Comparison of ENCODE assay signal across 1 cellular context in genomic region chr9:128504485-128505413, GRCh38.
TF ChIP-seq lines count a peak whose summit lies in the region.

Gene GLE1 (plus strand): TSS chr9:128504719. CDS start chr9:128504806, 87 bp downstream.

TF ChIP-seq in HepG2, 621 proteins besides CTCF, POLR2A, EP300 and RAD21 (continued from another document and continues in another):
- TF ChIP-seq ETS1 (CRISPR knock-in tag; IDR thresholded peaks at IDR 0.05) (no peak), ZNF816 (CRISPR knock-in tag; IDR thresholded peaks at IDR 0.05; ENCODE audit: borderline replicate concordance) (no peak), LBX2 (CRISPR knock-in tag; IDR thresholded peaks at IDR 0.05; ENCODE audit: borderline replicate concordance) (peak; percentile 87), POLR2AphosphoS5 (IDR thresholded peaks at IDR 0.05; ENCODE audit: low read depth, low read length) (peak; percentile 96), ZNF605 (CRISPR knock-in tag; IDR thresholded peaks at IDR 0.05) (peak; percentile 73), CBX2 (IDR thresholded peaks at IDR 0.05; ENCODE audit: low read depth, low read length) (no peak), CBX2 (CRISPR knock-in tag; IDR thresholded peaks at IDR 0.05; ENCODE audit: low read depth) (no peak), ZSCAN21 (CRISPR knock-in tag; IDR thresholded peaks at IDR 0.05; ENCODE audit: borderline replicate concordance) (no peak; the same call in 1 of the 2 replicates), ZNF740 (CRISPR knock-in tag; IDR thresholded peaks at IDR 0.05) (0 out of 2 replicates have a peak, but pooled peaks have one; percentile 27), MEIS1 (CRISPR knock-in tag; IDR thresholded peaks at IDR 0.05; ENCODE audit: borderline replicate concordance) (peak; percentile 86), SPEN (CRISPR knock-in tag; IDR thresholded peaks at IDR 0.05; ENCODE audit: low read depth) (peak; percentile 86), ZFP90 (CRISPR knock-in tag; IDR thresholded peaks at IDR 0.05; ENCODE audit: borderline replicate concordance) (peak; percentile 90; the same call in 1 of the 2 replicates), SP1 (IDR thresholded peaks at IDR 0.05) (no peak), SP1 (CRISPR knock-in tag; IDR thresholded peaks at IDR 0.05) (peak; percentile 85), PITX1 (CRISPR knock-in tag; IDR thresholded peaks at IDR 0.05) (no peak; the same call in 1 of the 2 replicates), ZBTB7A (CRISPR knock-in tag; IDR thresholded peaks at IDR 0.05) (peak; percentile 93), SMAD3 (CRISPR knock-in tag; IDR thresholded peaks at IDR 0.05) (no peak), MIXL1 (CRISPR knock-in tag; IDR thresholded peaks at IDR 0.05) (no peak), PRDM15 (CRISPR knock-in tag; IDR thresholded peaks at IDR 0.05) (no peak), FOXO1 (CRISPR knock-in tag; IDR thresholded peaks at IDR 0.05) (peak; percentile 41; the same call in 1 of the 2 replicates), HNF1B (CRISPR knock-in tag; IDR thresholded peaks at IDR 0.05) (peak; percentile 68; the same call in 1 of the 2 replicates), ETV5 (CRISPR knock-in tag; IDR thresholded peaks at IDR 0.05; ENCODE audit: borderline replicate concordance) (peak; percentile 50; the same call in 1 of the 2 replicates), SMAD1 (CRISPR knock-in tag; IDR thresholded peaks at IDR 0.05; ENCODE audit: borderline replicate concordance, low read depth) (peak; percentile 63; the same call in 1 of the 2 replicates), MAZ (IDR thresholded peaks at IDR 0.05; ENCODE audit: borderline replicate concordance, low read depth, low read length) (no peak), MAZ (CRISPR knock-in tag; IDR thresholded peaks at IDR 0.05; ENCODE audit: low read depth) (peak; percentile 69; the same call in 1 of the 2 replicates), ELF4 (CRISPR knock-in tag; IDR thresholded peaks at IDR 0.05; ENCODE audit: borderline replicate concordance) (peak; percentile 63; the same call in 1 of the 2 replicates), ZFX (CRISPR knock-in tag; IDR thresholded peaks at IDR 0.05; ENCODE audit: low read depth) (peak; percentile 99), ERF (CRISPR knock-in tag; IDR thresholded peaks at IDR 0.05) (peak; percentile 75), HDAC1 (CRISPR knock-in tag; IDR thresholded peaks at IDR 0.05) (peak; percentile 91), SMYD3 (CRISPR knock-in tag; IDR thresholded peaks at IDR 0.05) (no peak), ZNF414 (CRISPR knock-in tag; IDR thresholded peaks at IDR 0.05) (0 out of 2 replicates have a peak, but pooled peaks have one; percentile 32), FOXA3 (CRISPR knock-in tag; IDR thresholded peaks at IDR 0.05) (peak; percentile 36; the same call in 1 of the 2 replicates), ZNF431 (CRISPR knock-in tag; IDR thresholded peaks at IDR 0.05; ENCODE audit: borderline replicate concordance, low read depth) (no peak), TRIM24 (CRISPR knock-in tag; IDR thresholded peaks at IDR 0.05) (no peak), NFKB2 (CRISPR knock-in tag; IDR thresholded peaks at IDR 0.05; ENCODE audit: borderline replicate concordance) (peak; percentile 94), HES4 (CRISPR knock-in tag; IDR thresholded peaks at IDR 0.05; ENCODE audit: borderline replicate concordance) (peak; percentile 72; the same call in 1 of the 2 replicates), RBM39 (IDR thresholded peaks at IDR 0.05; ENCODE audit: low read depth, low read length, poor library complexity, severe bottlenecking) (peak; percentile 56), ZNF570 (CRISPR knock-in tag; IDR thresholded peaks at IDR 0.05; ENCODE audit: borderline replicate concordance) (no peak), CBFB (CRISPR knock-in tag; IDR thresholded peaks at IDR 0.05) (no peak)
- TF ChIP-seq, protein P1, sequence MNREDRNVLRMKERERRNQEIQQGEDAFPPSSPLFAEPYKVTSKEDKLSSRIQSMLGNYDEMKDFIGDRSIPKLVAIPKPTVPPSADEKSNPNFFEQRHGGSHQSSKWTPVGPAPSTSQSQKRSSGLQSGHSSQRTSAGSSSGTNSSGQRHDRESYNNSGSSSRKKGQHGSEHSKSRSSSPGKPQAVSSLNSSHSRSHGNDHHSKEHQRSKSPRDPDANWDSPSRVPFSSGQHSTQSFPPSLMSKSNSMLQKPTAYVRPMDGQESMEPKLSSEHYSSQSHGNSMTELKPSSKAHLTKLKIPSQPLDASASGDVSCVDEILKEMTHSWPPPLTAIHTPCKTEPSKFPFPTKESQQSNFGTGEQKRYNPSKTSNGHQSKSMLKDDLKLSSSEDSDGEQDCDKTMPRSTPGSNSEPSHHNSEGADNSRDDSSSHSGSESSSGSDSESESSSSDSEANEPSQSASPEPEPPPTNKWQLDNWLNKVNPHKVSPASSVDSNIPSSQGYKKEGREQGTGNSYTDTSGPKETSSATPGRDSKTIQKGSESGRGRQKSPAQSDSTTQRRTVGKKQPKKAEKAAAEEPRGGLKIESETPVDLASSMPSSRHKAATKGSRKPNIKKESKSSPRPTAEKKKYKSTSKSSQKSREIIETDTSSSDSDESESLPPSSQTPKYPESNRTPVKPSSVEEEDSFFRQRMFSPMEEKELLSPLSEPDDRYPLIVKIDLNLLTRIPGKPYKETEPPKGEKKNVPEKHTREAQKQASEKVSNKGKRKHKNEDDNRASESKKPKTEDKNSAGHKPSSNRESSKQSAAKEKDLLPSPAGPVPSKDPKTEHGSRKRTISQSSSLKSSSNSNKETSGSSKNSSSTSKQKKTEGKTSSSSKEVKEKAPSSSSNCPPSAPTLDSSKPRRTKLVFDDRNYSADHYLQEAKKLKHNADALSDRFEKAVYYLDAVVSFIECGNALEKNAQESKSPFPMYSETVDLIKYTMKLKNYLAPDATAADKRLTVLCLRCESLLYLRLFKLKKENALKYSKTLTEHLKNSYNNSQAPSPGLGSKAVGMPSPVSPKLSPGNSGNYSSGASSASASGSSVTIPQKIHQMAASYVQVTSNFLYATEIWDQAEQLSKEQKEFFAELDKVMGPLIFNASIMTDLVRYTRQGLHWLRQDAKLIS (CRISPR knock-in tag; IDR thresholded peaks at IDR 0.05): no peak
- TF ChIP-seq, protein P2, sequence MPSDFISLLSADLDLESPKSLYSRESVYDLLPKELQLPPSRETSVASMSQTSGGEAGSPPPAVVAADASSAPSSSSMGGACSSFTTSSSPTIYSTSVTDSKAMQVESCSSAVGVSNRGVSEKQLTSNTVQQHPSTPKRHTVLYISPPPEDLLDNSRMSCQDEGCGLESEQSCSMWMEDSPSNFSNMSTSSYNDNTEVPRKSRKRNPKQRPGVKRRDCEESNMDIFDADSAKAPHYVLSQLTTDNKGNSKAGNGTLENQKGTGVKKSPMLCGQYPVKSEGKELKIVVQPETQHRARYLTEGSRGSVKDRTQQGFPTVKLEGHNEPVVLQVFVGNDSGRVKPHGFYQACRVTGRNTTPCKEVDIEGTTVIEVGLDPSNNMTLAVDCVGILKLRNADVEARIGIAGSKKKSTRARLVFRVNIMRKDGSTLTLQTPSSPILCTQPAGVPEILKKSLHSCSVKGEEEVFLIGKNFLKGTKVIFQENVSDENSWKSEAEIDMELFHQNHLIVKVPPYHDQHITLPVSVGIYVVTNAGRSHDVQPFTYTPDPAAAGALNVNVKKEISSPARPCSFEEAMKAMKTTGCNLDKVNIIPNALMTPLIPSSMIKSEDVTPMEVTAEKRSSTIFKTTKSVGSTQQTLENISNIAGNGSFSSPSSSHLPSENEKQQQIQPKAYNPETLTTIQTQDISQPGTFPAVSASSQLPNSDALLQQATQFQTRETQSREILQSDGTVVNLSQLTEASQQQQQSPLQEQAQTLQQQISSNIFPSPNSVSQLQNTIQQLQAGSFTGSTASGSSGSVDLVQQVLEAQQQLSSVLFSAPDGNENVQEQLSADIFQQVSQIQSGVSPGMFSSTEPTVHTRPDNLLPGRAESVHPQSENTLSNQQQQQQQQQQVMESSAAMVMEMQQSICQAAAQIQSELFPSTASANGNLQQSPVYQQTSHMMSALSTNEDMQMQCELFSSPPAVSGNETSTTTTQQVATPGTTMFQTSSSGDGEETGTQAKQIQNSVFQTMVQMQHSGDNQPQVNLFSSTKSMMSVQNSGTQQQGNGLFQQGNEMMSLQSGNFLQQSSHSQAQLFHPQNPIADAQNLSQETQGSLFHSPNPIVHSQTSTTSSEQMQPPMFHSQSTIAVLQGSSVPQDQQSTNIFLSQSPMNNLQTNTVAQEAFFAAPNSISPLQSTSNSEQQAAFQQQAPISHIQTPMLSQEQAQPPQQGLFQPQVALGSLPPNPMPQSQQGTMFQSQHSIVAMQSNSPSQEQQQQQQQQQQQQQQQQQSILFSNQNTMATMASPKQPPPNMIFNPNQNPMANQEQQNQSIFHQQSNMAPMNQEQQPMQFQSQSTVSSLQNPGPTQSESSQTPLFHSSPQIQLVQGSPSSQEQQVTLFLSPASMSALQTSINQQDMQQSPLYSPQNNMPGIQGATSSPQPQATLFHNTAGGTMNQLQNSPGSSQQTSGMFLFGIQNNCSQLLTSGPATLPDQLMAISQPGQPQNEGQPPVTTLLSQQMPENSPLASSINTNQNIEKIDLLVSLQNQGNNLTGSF (CRISPR knock-in tag; IDR thresholded peaks at IDR 0.05): peak; percentile 55; the same call in 1 of the 2 replicates
- TF ChIP-seq, protein P3, sequence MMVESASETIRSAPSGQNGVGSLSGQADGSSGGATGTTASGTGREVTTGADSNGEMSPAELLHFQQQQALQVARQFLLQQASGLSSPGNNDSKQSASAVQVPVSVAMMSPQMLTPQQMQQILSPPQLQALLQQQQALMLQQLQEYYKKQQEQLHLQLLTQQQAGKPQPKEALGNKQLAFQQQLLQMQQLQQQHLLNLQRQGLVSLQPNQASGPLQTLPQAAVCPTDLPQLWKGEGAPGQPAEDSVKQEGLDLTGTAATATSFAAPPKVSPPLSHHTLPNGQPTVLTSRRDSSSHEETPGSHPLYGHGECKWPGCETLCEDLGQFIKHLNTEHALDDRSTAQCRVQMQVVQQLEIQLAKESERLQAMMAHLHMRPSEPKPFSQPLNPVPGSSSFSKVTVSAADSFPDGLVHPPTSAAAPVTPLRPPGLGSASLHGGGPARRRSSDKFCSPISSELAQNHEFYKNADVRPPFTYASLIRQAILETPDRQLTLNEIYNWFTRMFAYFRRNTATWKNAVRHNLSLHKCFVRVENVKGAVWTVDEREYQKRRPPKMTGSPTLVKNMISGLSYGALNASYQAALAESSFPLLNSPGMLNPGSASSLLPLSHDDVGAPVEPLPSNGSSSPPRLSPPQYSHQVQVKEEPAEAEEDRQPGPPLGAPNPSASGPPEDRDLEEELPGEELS (CRISPR knock-in tag; IDR thresholded peaks at IDR 0.05): peak; percentile 71
- TF ChIP-seq, protein P4, sequence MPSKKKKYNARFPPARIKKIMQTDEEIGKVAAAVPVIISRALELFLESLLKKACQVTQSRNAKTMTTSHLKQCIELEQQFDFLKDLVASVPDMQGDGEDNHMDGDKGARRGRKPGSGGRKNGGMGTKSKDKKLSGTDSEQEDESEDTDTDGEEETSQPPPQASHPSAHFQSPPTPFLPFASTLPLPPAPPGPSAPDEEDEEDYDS (CRISPR knock-in tag; IDR thresholded peaks at IDR 0.05): peak; percentile 80
